7 cellular contexts compared by ENCODE assay signal in genomic region chr9:130997925-130998595, GRCh38. TPM values are rescaled to one million over a fixed set of nuclear protein-coding genes. Genes with fewer than 3 reads are reported as not detected.
A peak's percentile ranks its signal among the peaks of the same experiment; 100 is the strongest.
DNase-seq lines count a peak whose midpoint lies in the region; ATAC-seq and TF ChIP-seq lines count a peak whose summit lies in the region.

No MANE protein-coding gene starts in this region.

- H3K27ac Mint-ChIP-seq in stimulated activated effector memory CD8-positive, alpha-beta T cell treated with anti-CD3 and anti-CD28 coated beads, Interleukin-12 subunit alpha, Interleukin-12 subunit beta, amount 100 ng/mL, for 72 hours: no peak overlapping the region

- peaks cover 12% of the 10 kb centered on the region for H3K4me1 Mint-ChIP-seq in stimulated activated effector memory CD8-positive, alpha-beta T cell treated with anti-CD3 and anti-CD28 coated beads, Interleukin-12 subunit alpha, Interleukin-12 subunit beta, amount 100 ng/mL, for 72 hours

- DNase-seq in GM03348 (ENCODE audit: low spot score): peak; percentile 95
- peak; percentile 48 for DNase-seq in LoVo (ENCODE audit: low spot score)
- DNase-seq in SKM-1 treated with dmso at 0.1 percent for 144 hours (lab: John Stamatoyannopoulos, UW; ENCODE audit: unreplicated experiment): peak; percentile 50
- peak; percentile 65 for DNase-seq in choroid plexus epithelial cell (ENCODE audit: low read depth)
- peak; percentile 54 for DNase-seq in left lobe of liver (ENCODE audit: low spot score)
- DNase-seq in stimulated activated effector memory CD8-positive, alpha-beta T cell treated with anti-CD3 and anti-CD28 coated beads, Interleukin-12 subunit alpha, Interleukin-12 subunit beta, amount 100 ng/mL, for 72 hours (ENCODE audit: low spot score in 2 of 2): peak; percentile 41 to 81
- no peak for DNase-seq in stimulated activated naive CD4-positive, alpha-beta T cell (lab: John Stamatoyannopoulos, UW)

- no peak overlapping the region for H3K4me3 ChIP-seq in choroid plexus epithelial cell (ENCODE audit: low read depth, low read length)

- no peak overlapping the region for H3K4me3 Mint-ChIP-seq in stimulated activated effector memory CD8-positive, alpha-beta T cell treated with anti-CD3 and anti-CD28 coated beads, Interleukin-12 subunit alpha, Interleukin-12 subunit beta, amount 100 ng/mL, for 72 hours

- H3K36me3 Mint-ChIP-seq in stimulated activated effector memory CD8-positive, alpha-beta T cell treated with anti-CD3 and anti-CD28 coated beads, Interleukin-12 subunit alpha, Interleukin-12 subunit beta, amount 100 ng/mL, for 72 hours: no peaks in the 10 kb centered on the region

- peak; percentile 84 for ATAC-seq in left lobe of liver
- ATAC-seq in stimulated activated effector memory CD8-positive, alpha-beta T cell treated with anti-CD3 and anti-CD28 coated beads, Interleukin-12 subunit alpha, Interleukin-12 subunit beta, amount 100 ng/mL, for 72 hours: peak; percentile 43

- H3K9me3 Mint-ChIP-seq in stimulated activated effector memory CD8-positive, alpha-beta T cell treated with anti-CD3 and anti-CD28 coated beads, Interleukin-12 subunit alpha, Interleukin-12 subunit beta, amount 100 ng/mL, for 72 hours: no peaks in the 10 kb centered on the region

- peak; percentile 87 for TF ChIP-seq CTCF in choroid plexus epithelial cell (conservative IDR thresholded peaks at IDR 0.05; ENCODE audit: low read depth, low read length)

RNA-seq across cellular contexts. Expression of gene LAMC3, which starts 10.9 kb away (rescaled TPM):
- 7.1 TPM for total RNA-seq in left lobe of liver

RNA-seq across cellular contexts. Expression of gene FIBCD1, which starts 59.0 kb away (rescaled TPM):
- not detected for total RNA-seq in left lobe of liver

Comparison
In these comparisons a context has a peak if more than half of its experiments do, and no peak if none do; other contexts are left out.
1. DNase-seq: peak in GM03348 (single experiment), LoVo (single experiment), SKM-1 treated with dmso at 0.1 percent for 144 hours (single experiment), choroid plexus epithelial cell (single experiment), left lobe of liver (single experiment) and stimulated activated effector memory CD8-positive, alpha-beta T cell treated with anti-CD3 and anti-CD28 coated beads, Interleukin-12 subunit alpha, Interleukin-12 subunit beta, amount 100 ng/mL, for 72 hours (2 of 2); none in stimulated activated naive CD4-positive, alpha-beta T cell (0 of 6).